15 cellular contexts compared by ENCODE assay signal in the genomic region with DNA sequence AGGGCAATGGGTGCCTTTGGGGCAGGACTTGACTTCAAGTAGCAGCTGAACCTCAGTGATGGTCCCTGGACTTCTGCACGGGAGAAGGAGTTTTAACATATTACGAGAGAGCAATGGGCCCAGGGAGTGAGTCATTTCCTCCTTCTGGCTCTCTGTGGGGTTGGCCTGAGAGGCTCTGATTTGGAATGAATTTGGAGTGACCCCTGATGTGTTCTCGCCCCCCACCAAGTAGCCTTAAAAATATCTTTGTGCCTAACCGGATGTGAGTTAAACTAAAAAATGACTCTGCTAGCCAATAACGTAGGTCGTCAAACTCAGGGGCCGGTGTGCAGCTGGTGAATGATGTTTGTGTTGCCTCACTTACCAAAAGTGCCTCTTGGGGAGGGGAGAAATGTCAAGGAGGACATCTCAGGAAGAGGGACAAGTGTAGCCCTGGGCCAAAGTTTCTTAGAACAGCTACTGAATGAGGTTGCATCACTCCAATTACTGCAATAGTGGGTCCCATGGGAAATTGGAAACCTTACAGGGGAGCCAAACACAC.
DNase-seq lines count a peak whose midpoint lies in the region; ATAC-seq and TF ChIP-seq lines count a peak whose summit lies in the region.
"Had no signal": no experiment of that assay in that cellular context is flagged by ENCODE, and none has a peak within 500 bp of the region (broad histone marks: within the 10 kb centered on the region; RNA-seq: fewer than 3 reads in every experiment).

No MANE protein-coding gene starts in this region.

- H3K14ac ChIP-seq in H9 (ENCODE audit: insufficient read depth, low read length) = no peak overlapping the region

- H2BK12ac ChIP-seq in H9 (ENCODE audit: insufficient read length, low read depth, low read length) = no peak overlapping the region

- no peak overlapping the region for H2BK120ac ChIP-seq in H9 (ENCODE audit: low read depth, low read length, poor library complexity, severe bottlenecking)

- H3T11ph ChIP-seq in H9 (ENCODE audit: low read length) = no peak overlapping the region

- H3K4me2 ChIP-seq in H9 (ENCODE audit: insufficient read depth, insufficient read length, low read length) = no peak overlapping the region

- H4K8ac ChIP-seq in H9 (replicated peaks; ENCODE audit: insufficient read length, low read depth, low read length) = no peak overlapping the region

- intact Hi-C loops in esophagus muscularis mucosa (cut with DNase I) = no loop called here
- intact Hi-C loops in lower lobe of right lung (cut with DNase I) = no loop called here

- H2BK15ac ChIP-seq in H9 (ENCODE audit: low read depth, low read length) = no peak overlapping the region

- TF ChIP-seq EP300 in esophagus muscularis mucosa (IDR thresholded peaks at IDR 0.05) = no peak

- no peaks in the 10 kb centered on the region for H3K79me2 ChIP-seq in H9 (ENCODE audit: insufficient read depth, low read length)

- no peak overlapping the region for H3K4me3 Mint-ChIP-seq in H9
- H3K4me3 Mint-ChIP-seq: WTC11 had no signal

- H4K5ac ChIP-seq in H9 (ENCODE audit: insufficient read length, low read depth, low read length) = no peak overlapping the region

- H3K36me3 ChIP-seq in esophagus muscularis mucosa (no peaks in the 10 kb centered on the region), lower lobe of right lung (no peaks in the 10 kb centered on the region)
- H3K36me3 ChIP-seq: adrenal gland, prostate gland had no signal

- no peak overlapping the region for H4K91ac ChIP-seq in H9 (ENCODE audit: insufficient read length, low read depth, low read length)

- no peak overlapping the region for H3K18ac ChIP-seq in H9 (ENCODE audit: insufficient read length, low read depth, low read length)

- H3K9me3 Mint-ChIP-seq in H9 = peaks cover 3 to 4% of the 10 kb centered on the region in 2 experiments; a peak in 3 of 5 replicates

- H4K20me1 ChIP-seq in H9 (ENCODE audit: control insufficient read depth, insufficient read depth, insufficient read length) = no peaks in the 10 kb centered on the region

- H3K4ac ChIP-seq in H9 (ENCODE audit: low read depth, low read length) = no peak overlapping the region

- H3K4me1 Mint-ChIP-seq in H9 = no peaks in the 10 kb centered on the region; a peak in 1 of 4 replicates

- H2AK5ac ChIP-seq in H9 (ENCODE audit: insufficient read length, low read length) = no peak overlapping the region

- POLR2A ChIA-PET in RWPE1 (lab: Yijun Ruan, JAX; ENCODE audit: low non-redundant PET) = interaction anchor here (0.6 kb wide), 1 partner anchor 12 kb away, joined by 3 read pairs; no protein-coding TSS in a partner anchor

- H3K27me3 Mint-ChIP-seq in H9 (ENCODE audit: low read depth) = peaks cover 4% of the 10 kb centered on the region

- peak; percentile 21 to 62 for ATAC-seq in lower lobe of right lung
- no peak for ATAC-seq in HG02973 (IDR thresholded peaks at IDR 0.05; ENCODE audit: unreplicated experiment)
- ATAC-seq in HG02870 (IDR thresholded peaks at IDR 0.05; ENCODE audit: unreplicated experiment) = no peak

- no peak overlapping the region for H2BK20ac ChIP-seq in H9 (ENCODE audit: low read depth, low read length, poor library complexity, severe bottlenecking)

- no peak overlapping the region for H3K9ac ChIP-seq in H9 (ENCODE audit: extremely low read depth, insufficient read length, low read length)

- H2BK5ac ChIP-seq in H9 (ENCODE audit: insufficient read length, low read length) = no peak overlapping the region

- peak overlapping the region in 1 of 3 experiments; percentile 71; a peak in 1 of 7 replicates for H3K27ac Mint-ChIP-seq in H9
- H3K27ac Mint-ChIP-seq: WTC11 had no signal

- H3K4me1 ChIP-seq in esophagus muscularis mucosa (peaks cover 0 to 12% (median 0%) of the 10 kb centered on the region in 4 donors), lower lobe of right lung (no peaks in the 10 kb centered on the region), H9 (ENCODE audit: insufficient read depth, low read length) (no peaks in the 10 kb centered on the region)
- H3K4me1 ChIP-seq: adrenal gland, prostate gland had no signal

- H3K4me3 ChIP-seq in esophagus muscularis mucosa = no peak overlapping the region
- no peak overlapping the region for H3K4me3 ChIP-seq in lower lobe of right lung
- H3K4me3 ChIP-seq: adrenal gland, prostate gland had no signal

- H3K27me3 ChIP-seq in esophagus muscularis mucosa (no peaks in the 10 kb centered on the region), lower lobe of right lung (ENCODE audit: low read depth) (no peaks in the 10 kb centered on the region), H9 (ENCODE audit: insufficient read depth, low read length) (no peaks in the 10 kb centered on the region)
- H3K27me3 ChIP-seq: adrenal gland had no signal

- H3K9me3 ChIP-seq in esophagus muscularis mucosa (peaks cover 0 to 7% (median 6%) of the 10 kb centered on the region in 4 donors), lower lobe of right lung (no peaks in the 10 kb centered on the region), H9 (ENCODE audit: control insufficient read depth, low read depth, low read length) (no peaks in the 10 kb centered on the region)
- H3K9me3 ChIP-seq: adrenal gland, prostate gland had no signal

- no peak for TF ChIP-seq CTCF in RWPE1 (conservative IDR thresholded peaks at IDR 0.05; ENCODE audit: low read depth)
- TF ChIP-seq CTCF in esophagus muscularis mucosa (IDR thresholded peaks at IDR 0.05) = no peak
- no peak for TF ChIP-seq CTCF in lower lobe of right lung (IDR thresholded peaks at IDR 0.05)
- TF ChIP-seq CTCF in H9 (conservative IDR thresholded peaks at IDR 0.05) = no peak

- H2AFZ ChIP-seq in H9 (ENCODE audit: low read length) = no peak overlapping the region

- no peak overlapping the region for H3K27ac ChIP-seq in RWPE1
- peak overlapping the region in 1 of 4 donors; percentile 24 for H3K27ac ChIP-seq in esophagus muscularis mucosa (replicated peaks in 1 of 4)
- no peak overlapping the region for H3K27ac ChIP-seq in lower lobe of right lung
- H3K27ac ChIP-seq in H9 (ENCODE audit: insufficient read length, low read depth, low read length) = no peak overlapping the region
- H3K27ac ChIP-seq: prostate gland had no signal

- no peaks in the 10 kb centered on the region for H3K23me2 ChIP-seq in H9 (ENCODE audit: insufficient read length, low read depth, low read length, poor library complexity, severe bottlenecking)

- no peak overlapping the region for H3K23ac ChIP-seq in H9 (ENCODE audit: insufficient read length, low read depth, low read length)

- H3K36me3 Mint-ChIP-seq in H9 (ENCODE audit: insufficient read depth in 1 of 3, low read depth in 3 of 3) = no peaks in the 10 kb centered on the region
- H3K36me3 Mint-ChIP-seq: WTC11 had no signal

- WGBS in esophagus muscularis mucosa = 80% methylated on average over 7 of the region's 7 CpGs
- WGBS in H9 (ENCODE audit: extremely low coverage, insufficient read length, low lambda C conversion rate) = no CpG with 5 or more reads among the region's 7 CpGs

- CTCF ChIA-PET in RWPE1 (lab: Yijun Ruan, JAX) = interaction anchor here (0.8 to 3.1 kb wide), 3 partner anchors 19 to 660 kb away, joined by 3 to 24 read pairs (median 7); no protein-coding TSS in a partner anchor

- DNase-seq in DMS53 (lab: John Stamatoyannopoulos, UW) (peak; percentile 67), RWPE1 (ENCODE audit: low spot score) (peak; percentile 24), esophagus muscularis mucosa (ENCODE audit: extremely low spot score) (peak; percentile 91), lower lobe of right lung (no peak), H9 (no peak)
- no peak for DNase-seq in stimulated activated CD8-positive, alpha-beta memory T cell treated with anti-CD3 and anti-CD28 coated beads, Interleukin-4, amount 100 ng/mL, for 48 hours
- DNase-seq: activated T-cell treated with anti-CD3 and anti-CD28 coated beads for 4 hours; DND-41; NCI-H524 treated with DMSO at 0.1 percent for 48 hours; stimulated activated naive CD4-positive, alpha-beta T cell had no signal

- TF ChIP-seq POLR2A in esophagus muscularis mucosa (IDR thresholded peaks at IDR 0.05; ENCODE audit: low read depth) = no peak

- no peak overlapping the region for H3K56ac ChIP-seq in H9 (ENCODE audit: insufficient read length, low read depth, low read length)

- no peaks in the 10 kb centered on the region for H3K79me1 ChIP-seq in H9 (ENCODE audit: insufficient read depth, low read depth, low read length, poor library complexity, severe bottlenecking)

Comparison
In these comparisons a context has a peak if more than half of its experiments do, and no peak if none do; other contexts are left out.
1. DNase-seq: peak in DMS53 (single experiment), RWPE1 (single experiment) and esophagus muscularis mucosa (single experiment); none in lower lobe of right lung (single experiment), stimulated activated CD8-positive, alpha-beta memory T cell treated with anti-CD3 and anti-CD28 coated beads, Interleukin-4, amount 100 ng/mL, for 48 hours (single experiment) and H9 (single experiment).
2. ATAC-seq: peak in lower lobe of right lung (2 of 2); none in HG02973 (single experiment) and HG02870 (single experiment).